Comparison of ENCODE assay signal across 1 cellular context in genomic region chr5:131991593-131992324, GRCh38.
TF ChIP-seq lines count a peak whose summit lies in the region.

No MANE protein-coding gene starts in this region.

TF ChIP-seq in K562, 482 proteins besides CTCF, POLR2A, EP300 and RAD21:
- TF ChIP-seq ARID3B (CRISPR knock-in tag; IDR thresholded peaks at IDR 0.05; ENCODE audit: borderline replicate concordance), result no peak
- TF ChIP-seq SNIP1 (IDR thresholded peaks at IDR 0.05; ENCODE audit: low read depth), result no peak
- TF ChIP-seq ZNF407 (IDR thresholded peaks at IDR 0.05; ENCODE audit: low read depth), result no peak
- TF ChIP-seq POLR2H (tag; IDR thresholded peaks at IDR 0.05; ENCODE audit: low read depth), result no peak
- no peak for TF ChIP-seq ZNF24 (IDR thresholded peaks at IDR 0.05)
- TF ChIP-seq SMC3 (conservative IDR thresholded peaks at IDR 0.05; ENCODE audit: insufficient read depth, low read depth, low read length), result no peak
- TF ChIP-seq HIVEP1 (CRISPR knock-in tag; IDR thresholded peaks at IDR 0.05), result no peak
- no peak for TF ChIP-seq ZFP36 (IDR thresholded peaks at IDR 0.05; ENCODE audit: low read depth, low read length, partially characterized antibody)
- no peak for TF ChIP-seq SMAD4 (CRISPR knock-in tag; conservative IDR thresholded peaks at IDR 0.05)
- TF ChIP-seq ZBTB43 (CRISPR knock-in tag; IDR thresholded peaks at IDR 0.05), result no peak
- TF ChIP-seq YBX1 (IDR thresholded peaks at IDR 0.05), result no peak
- TF ChIP-seq ZNF253 (CRISPR knock-in tag; conservative IDR thresholded peaks at IDR 0.05), result no peak
- TF ChIP-seq ZHX1 (conservative IDR thresholded peaks at IDR 0.05; ENCODE audit: low read length), result no peak
- no peak for TF ChIP-seq CREB3L1 (IDR thresholded peaks at IDR 0.05; ENCODE audit: borderline replicate concordance, low read depth)
- TF ChIP-seq MBD1 (CRISPR knock-in tag; IDR thresholded peaks at IDR 0.05), result no peak
- TF ChIP-seq EGR1 (conservative IDR thresholded peaks at IDR 0.05), result no peak
